ENCODE assay signal across 8 cellular contexts in the genomic region with DNA sequence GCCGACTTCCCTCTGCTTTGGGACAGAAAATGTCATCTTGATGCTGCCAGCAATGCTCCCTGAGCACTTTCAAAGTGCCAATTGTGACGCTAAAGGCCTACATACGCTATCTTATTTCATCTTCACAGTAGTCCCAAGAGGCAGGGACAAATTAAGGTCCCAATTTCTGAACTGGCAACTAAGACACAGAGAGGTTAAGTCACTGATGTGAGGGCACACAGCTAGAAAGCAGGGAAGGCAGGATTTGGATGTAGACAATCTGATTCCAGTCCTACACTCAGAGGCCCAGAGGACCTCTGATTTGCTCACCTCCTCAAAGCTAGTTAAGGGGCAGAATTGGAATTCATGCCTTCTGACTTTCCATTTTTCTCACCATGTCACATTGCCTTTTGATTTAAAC.
"Had no signal": no experiment of that assay in that cellular context is flagged by ENCODE, and none has a peak within 500 bp of the region (broad histone marks: within the 10 kb centered on the region; RNA-seq: fewer than 3 reads in every experiment).

No MANE protein-coding gene starts in this region.

- H3K4me3 ChIP-seq: GM12878 had no signal

- DNase-seq: GDM1, GF-D8 had no signal

- FAIRE-seq: G401.6, GM12878, GM12891, GM12892, GM18507, GM19239 had no signal

- ATAC-seq: GM12878 had no signal
